ENCODE assay signal across 19 cellular contexts in genomic region chr14:94344389-94344788, GRCh38. TPM values are rescaled to one million over a fixed set of nuclear protein-coding genes. Genes with fewer than 3 reads are reported as not detected.
DNase-seq lines count a peak whose midpoint lies in the region; ATAC-seq and TF ChIP-seq lines count a peak whose summit lies in the region.
"Had no signal": no experiment of that assay in that cellular context is flagged by ENCODE, and none has a peak within 500 bp of the region (broad histone marks: within the 10 kb centered on the region; RNA-seq: fewer than 3 reads in every experiment).

No MANE protein-coding gene starts in this region.

- H3K4me1 ChIP-seq in mammary epithelial cell (ENCODE audit: insufficient read depth, low read length) (peaks cover 48% of the 10 kb centered on the region), hepatocyte (ENCODE audit: insufficient read depth) (peaks cover 10% of the 10 kb centered on the region)

- peaks cover 7% of the 10 kb centered on the region for H3K9me3 Mint-ChIP-seq in MCF 10A (ENCODE audit: unreplicated experiment)
- peaks cover 21% of the 10 kb centered on the region for H3K9me3 Mint-ChIP-seq in activated T-helper 2 cell treated with anti-CD3 and anti-CD28 coated beads, Interferon-gamma antibody, Interleukin-2, Interleukin-4, amounts not matched to agents 10 μg/mL and 5 μg/mL and 100 μg/mL, durations not matched to agents 14 hours and 24 hours and 36 hours
- H3K9me3 Mint-ChIP-seq: CD8-positive, alpha-beta T cell; GM23338 had no signal

- H3K79me2 ChIP-seq in mammary epithelial cell (ENCODE audit: insufficient read depth, low read length) (no peaks in the 10 kb centered on the region), hepatocyte (no peaks in the 10 kb centered on the region)

- CTCF ChIA-PET in MCF 10A (lab: Yijun Ruan, JAX) = interaction anchor here (1.0 to 1.5 kb wide), 3 partner anchors 8 to 141 kb away, joined by 3 to 4 read pairs (median 4); no protein-coding TSS in a partner anchor
- CTCF ChIA-PET in mammary epithelial cell (lab: Charles Lee; ENCODE audit: low non-redundant PET) = interaction anchor here (0.6 kb wide), 1 partner anchor 21 kb away, joined by 5 read pairs; no protein-coding TSS in a partner anchor

- no peaks in the 10 kb centered on the region for H4K20me1 ChIP-seq in mammary epithelial cell (ENCODE audit: insufficient read depth, low read length)
- H4K20me1 ChIP-seq in hepatocyte (ENCODE audit: insufficient read depth, poor library complexity, severe bottlenecking) = no peaks in the 10 kb centered on the region

- no peaks in the 10 kb centered on the region for H3K27me3 Mint-ChIP-seq in MCF 10A (ENCODE audit: insufficient read depth, unreplicated experiment)
- H3K27me3 Mint-ChIP-seq in activated T-helper 2 cell treated with anti-CD3 and anti-CD28 coated beads, Interferon-gamma antibody, Interleukin-2, Interleukin-4, amounts not matched to agents 10 μg/mL and 5 μg/mL and 100 μg/mL, durations not matched to agents 14 hours and 24 hours and 36 hours (ENCODE audit: low read depth) = no peaks in the 10 kb centered on the region

- no peaks in the 10 kb centered on the region for H3K9me2 ChIP-seq in hepatocyte (replicated peaks; ENCODE audit: insufficient read depth)

- H3K9ac ChIP-seq in mammary epithelial cell (ENCODE audit: insufficient read depth, low read length) = no peak overlapping the region

- H3K4me1 Mint-ChIP-seq in MCF 10A (ENCODE audit: insufficient read depth, unreplicated experiment) = peaks cover 41% of the 10 kb centered on the region
- H3K4me1 Mint-ChIP-seq in activated T-helper 2 cell treated with anti-CD3 and anti-CD28 coated beads, Interferon-gamma antibody, Interleukin-2, Interleukin-4, amounts not matched to agents 10 μg/mL and 5 μg/mL and 100 μg/mL, durations not matched to agents 14 hours and 24 hours and 36 hours (ENCODE audit: low read depth) = peaks cover 25% of the 10 kb centered on the region
- H3K4me1 Mint-ChIP-seq: GM23338 had no signal

- H3K27me3 ChIP-seq in mammary epithelial cell (ENCODE audit: insufficient read depth, low read length) (no peaks in the 10 kb centered on the region), hepatocyte (no peaks in the 10 kb centered on the region)

- H3K27ac Mint-ChIP-seq in MCF 10A (ENCODE audit: low read depth, unreplicated experiment) = peak overlapping the region; percentile 56
- peak overlapping the region; percentile 62 for H3K27ac Mint-ChIP-seq in activated T-helper 2 cell treated with anti-CD3 and anti-CD28 coated beads, Interferon-gamma antibody, Interleukin-2, Interleukin-4, amounts not matched to agents 10 μg/mL and 5 μg/mL and 100 μg/mL, durations not matched to agents 14 hours and 24 hours and 36 hours
- H3K27ac Mint-ChIP-seq: CD8-positive, alpha-beta T cell; GM23338; HFFc6 had no signal

- POLR2A ChIA-PET in MCF 10A (lab: Yijun Ruan, JAX) = interaction anchor here (0.6 to 2.4 kb wide), 5 partner anchors 9 to 1912 kb away, joined by 3 to 15 read pairs (median 4); partner anchors contain the start of gene BDKRB1

- H2AFZ ChIP-seq in mammary epithelial cell (ENCODE audit: low read depth, low read length) (no peak overlapping the region), hepatocyte (no peak overlapping the region)
- H2AFZ ChIP-seq: GM23338 had no signal

- no peak for ATAC-seq in HG02610 (IDR thresholded peaks at IDR 0.05; ENCODE audit: unreplicated experiment)
- ATAC-seq: CD8-positive, alpha-beta T cell; GM23338; HepG2 had no signal

- no TSS peak for BruUV-seq in MCF 10A (replicated peaks; lab: Mats Ljungman, UMichigan)
- BruUV-seq in mammary epithelial cell (replicated peaks; lab: Mats Ljungman, UMichigan) = no TSS peak

- H3K4me2 ChIP-seq in mammary epithelial cell (ENCODE audit: insufficient read depth, low read depth, low read length) = no peak overlapping the region
- H3K4me2 ChIP-seq in hepatocyte = no peak overlapping the region
- H3K4me2 ChIP-seq: GM23338 had no signal

- H3K4me3 ChIP-seq in mammary epithelial cell (replicated peaks in 1 of 3; ENCODE audit: insufficient read depth in 1 of 3, low read depth in 2 of 3, low read length in 3 of 3) = no peak overlapping the region
- no peak overlapping the region for H3K4me3 ChIP-seq in hepatocyte
- H3K4me3 ChIP-seq: GM23338 had no signal

- no peaks in the 10 kb centered on the region for H3K36me3 ChIP-seq in mammary epithelial cell (ENCODE audit: insufficient read depth, low read length)
- H3K36me3 ChIP-seq in hepatocyte (replicated peaks; ENCODE audit: insufficient read depth, low read depth) = no peaks in the 10 kb centered on the region

- no peak overlapping the region for H3K27ac ChIP-seq in mammary epithelial cell (ENCODE audit: insufficient read depth, low read depth, low read length)
- H3K27ac ChIP-seq in hepatocyte = peak overlapping the region; percentile 14

- H3K36me3 Mint-ChIP-seq in MCF 10A (ENCODE audit: insufficient read depth, unreplicated experiment) = peaks cover 6% of the 10 kb centered on the region
- H3K36me3 Mint-ChIP-seq in activated T-helper 2 cell treated with anti-CD3 and anti-CD28 coated beads, Interferon-gamma antibody, Interleukin-2, Interleukin-4, amounts not matched to agents 10 μg/mL and 5 μg/mL and 100 μg/mL, durations not matched to agents 14 hours and 24 hours and 36 hours (ENCODE audit: low read depth) = peaks cover 8% of the 10 kb centered on the region
- H3K36me3 Mint-ChIP-seq: CD8-positive, alpha-beta T cell had no signal

- in situ Hi-C loops in mammary epithelial cell (cut with MboI; ENCODE audit: low sequenced_read_pairs in 2 of 2) = no loop called here

- H3K4me3 Mint-ChIP-seq in MCF 10A (ENCODE audit: unreplicated experiment) = no peak overlapping the region
- H3K4me3 Mint-ChIP-seq in activated T-helper 2 cell treated with anti-CD3 and anti-CD28 coated beads, Interferon-gamma antibody, Interleukin-2, Interleukin-4, amounts not matched to agents 10 μg/mL and 5 μg/mL and 100 μg/mL, durations not matched to agents 14 hours and 24 hours and 36 hours (ENCODE audit: low read depth) = no peak overlapping the region
- H3K4me3 Mint-ChIP-seq: CD8-positive, alpha-beta T cell; GM23338; HFFc6 had no signal

- intact Hi-C loops in MCF 10A (cut with micrococcal nuclease) (no loop called here), mammary epithelial cell (cut with micrococcal nuclease) (no loop called here)
- intact Hi-C loops in activated T-helper 2 cell treated with anti-CD3 and anti-CD28 coated beads, Interferon-gamma antibody, Interleukin-2, Interleukin-4, amounts not matched to agents 10 μg/mL and 5 μg/mL and 100 μg/mL, durations not matched to agents 14 hours and 24 hours and 36 hours (cut with micrococcal nuclease) = no loop called here

- dilution Hi-C loops in mammary epithelial cell (cut with HindIII; ENCODE audit: low sequenced_read_pairs) = no loop called here

- TF ChIP-seq CTCF in MCF 10A (IDR thresholded peaks at IDR 0.05; ENCODE audit: unreplicated experiment) = no peak
- no peak for TF ChIP-seq CTCF in mammary epithelial cell (conservative IDR thresholded peaks at IDR 0.05 in 1 of 2, IDR thresholded peaks at IDR 0.05 in 1 of 2; ENCODE audit: extremely low read depth in 1 of 2, insufficient read depth in 1 of 2, low read depth in 1 of 2, low read length in 2 of 2)
- TF ChIP-seq CTCF in hepatocyte (IDR thresholded peaks at IDR 0.05; ENCODE audit: poor library complexity) = no peak

- no peak for DNase-seq in MCF 10A (ENCODE audit: unreplicated experiment)
- no peak for DNase-seq in mammary epithelial cell
- DNase-seq in activated T-helper 2 cell treated with anti-CD3 and anti-CD28 coated beads, Interferon-gamma antibody, Interleukin-2, Interleukin-4, amounts not matched to agents 10 μg/mL and 5 μg/mL and 100 μg/mL, durations not matched to agents 14 hours and 24 hours and 36 hours (ENCODE audit: low spot score) = no peak
- DNase-seq in hepatocyte (ENCODE audit: low spot score) = no peak
- no peak for DNase-seq in stimulated activated CD4-positive, alpha-beta T cell treated with anti-CD3 and anti-CD28 coated beads, Interleukin-4, amount 100 ng/mL, for 4 hours
- no peak for DNase-seq in GOT3 (lab: John Stamatoyannopoulos, UW)
- no peak for DNase-seq in activated naive CD4-positive, alpha-beta T cell treated with anti-CD3 and anti-CD28 coated beads, Interleukin-2, amount 50 U/mL, for 16 hours
- DNase-seq: CD8-positive, alpha-beta T cell; DND-41; GDM1; HFFc6; MM.1S; NCI-H1105; NCI-H187 treated with DMSO at 0.1 percent for 48 hours; NCI-H446; SHP77 treated with DMSO at 0.1 percent for 48 hours had no signal

- WGBS in mammary epithelial cell (ENCODE audit: low coverage, missing lambda C conversion rate) = 97% methylated on average over 3 of the region's 3 CpGs
- WGBS in hepatocyte (ENCODE audit: low lambda C conversion rate, missing lambda C conversion rate) = 90% methylated on average over 3 of the region's 3 CpGs

- H3K9me3 ChIP-seq in mammary epithelial cell (replicated peaks; ENCODE audit: insufficient read depth, low read length) = no peaks in the 10 kb centered on the region
- no peaks in the 10 kb centered on the region for H3K9me3 ChIP-seq in hepatocyte (ENCODE audit: low read depth)

RNA-seq across cellular contexts. Expression of gene SERPINA6, which starts 21.3 kb away (rescaled TPM):
- total RNA-seq in MCF 10A (2022) (not detected in 2 replicates), mammary epithelial cell (not detected), hepatocyte (132 TPM in 2 replicates)
- polyA plus RNA-seq in mammary epithelial cell (0.05 TPM), hepatocyte (86.8 and 135 TPM in 2 replicates)
- not detected for polyA minus RNA-seq in mammary epithelial cell
- total RNA-seq in activated T-helper 2 cell treated with anti-CD3 and anti-CD28 coated beads, Interferon-gamma antibody, Interleukin-2, Interleukin-4, amounts not matched to agents 10 μg/mL and 5 μg/mL and 100 μg/mL, durations not matched to agents 14 hours and 24 hours and 36 hours = not detected in 2 replicates
- total RNA-seq: CD8-positive, alpha-beta T cell; GM23338; HFFc6 had no signal
- polyA plus RNA-seq: GM23338 had no signal

RNA-seq across cellular contexts. Expression of gene SERPINA2, which starts 22.1 kb away (rescaled TPM):
- total RNA-seq in MCF 10A (2022) (not detected in 2 replicates), mammary epithelial cell (not detected), hepatocyte (not detected in 2 replicates)
- polyA plus RNA-seq in mammary epithelial cell (not detected), hepatocyte (not detected in 2 replicates)
- not detected for polyA minus RNA-seq in mammary epithelial cell
- total RNA-seq in activated T-helper 2 cell treated with anti-CD3 and anti-CD28 coated beads, Interferon-gamma antibody, Interleukin-2, Interleukin-4, amounts not matched to agents 10 μg/mL and 5 μg/mL and 100 μg/mL, durations not matched to agents 14 hours and 24 hours and 36 hours = not detected in 2 replicates
- total RNA-seq: CD8-positive, alpha-beta T cell; GM23338; HFFc6 had no signal
- polyA plus RNA-seq: GM23338, HepG2 had no signal

RNA-seq across cellular contexts. Expression of gene SERPINA1, which starts 44.0 kb away (rescaled TPM):
- total RNA-seq in MCF 10A (2022) (38.1 and 42.5 TPM in 2 replicates), mammary epithelial cell (100 to 1,000 TPM in 1 of 2 donors, 10 to 100 TPM in 1; 30.3 to 155 TPM), hepatocyte (5,074 and 5,718 TPM in 2 replicates)
- polyA plus RNA-seq in mammary epithelial cell (147 TPM), hepatocyte (3,463 and 3,480 TPM in 2 replicates)
- polyA minus RNA-seq in mammary epithelial cell = 116 TPM
- 1.1 and 1.3 TPM in 2 replicates for total RNA-seq in activated T-helper 2 cell treated with anti-CD3 and anti-CD28 coated beads, Interferon-gamma antibody, Interleukin-2, Interleukin-4, amounts not matched to agents 10 μg/mL and 5 μg/mL and 100 μg/mL, durations not matched to agents 14 hours and 24 hours and 36 hours
- total RNA-seq: GM23338 had no signal
- polyA plus RNA-seq: GM23338 had no signal

RNA-seq across cellular contexts. Expression of gene SERPINA10, which starts 51.3 kb away (rescaled TPM):
- not detected in 2 replicates for total RNA-seq in MCF 10A (2022)
- total RNA-seq in mammary epithelial cell = not detected
- not detected for polyA plus RNA-seq in mammary epithelial cell
- polyA minus RNA-seq in mammary epithelial cell = not detected
- not detected in 2 replicates for total RNA-seq in activated T-helper 2 cell treated with anti-CD3 and anti-CD28 coated beads, Interferon-gamma antibody, Interleukin-2, Interleukin-4, amounts not matched to agents 10 μg/mL and 5 μg/mL and 100 μg/mL, durations not matched to agents 14 hours and 24 hours and 36 hours
- total RNA-seq in hepatocyte = 19.1 and 23.0 TPM in 2 replicates
- polyA plus RNA-seq in hepatocyte = 4.5 and 10.5 TPM in 2 replicates
- total RNA-seq: CD8-positive, alpha-beta T cell; GM23338; HFFc6 had no signal

Comparison
In these comparisons a context has a peak if more than half of its experiments do, and no peak if none do; other contexts are left out.
1. RNA of gene SERPINA6, which starts 21.3 kb away (total RNA-seq): 132 TPM in hepatocyte; not detected in mammary epithelial cell, not detected in MCF 10A and not detected in activated T-helper 2 cell treated with anti-CD3 and anti-CD28 coated beads, Interferon-gamma antibody, Interleukin-2, Interleukin-4, amounts not matched to agents 10 μg/mL and 5 μg/mL and 100 μg/mL, durations not matched to agents 14 hours and 24 hours and 36 hours; every median in the first group is over 100 times any median in the second.
2. RNA of gene SERPINA1, which starts 44.0 kb away (total RNA-seq): 5,074 to 5,718 TPM in hepatocyte; 30.3 to 155 TPM in mammary epithelial cell, 38.1 to 42.5 TPM in MCF 10A and 1.1 to 1.3 TPM in activated T-helper 2 cell treated with anti-CD3 and anti-CD28 coated beads, Interferon-gamma antibody, Interleukin-2, Interleukin-4, amounts not matched to agents 10 μg/mL and 5 μg/mL and 100 μg/mL, durations not matched to agents 14 hours and 24 hours and 36 hours; every median in the first group is over 10 times any median in the second.